Comparison of ENCODE assay signal across 1 cellular context in genomic region chr10:132521041-132521465, GRCh38.
TF ChIP-seq lines count a peak whose summit lies in the region.

No MANE protein-coding gene starts in this region.

TF ChIP-seq in H1, 55 proteins besides CTCF, POLR2A, EP300 and RAD21 (continued from another document):
- no peak for TF ChIP-seq CHD7 (IDR thresholded peaks at IDR 0.05; ENCODE audit: insufficient replicate concordance, low read length)
